ENCODE assay signal across 19 cellular contexts in genomic region chr13:42474954-42475353, GRCh38.
DNase-seq lines count a peak whose midpoint lies in the region; ATAC-seq and TF ChIP-seq lines count a peak whose summit lies in the region.
"Had no signal": no experiment of that assay in that cellular context is flagged by ENCODE, and none has a peak within 500 bp of the region (broad histone marks: within the 10 kb centered on the region; RNA-seq: fewer than 3 reads in every experiment).

No MANE protein-coding gene starts in this region.

- 79% methylated on average over 2 of the region's 5 CpGs for WGBS in mesenchymal stem cell

- H3K27me3 Mint-ChIP-seq in activated CD4-positive, alpha-beta T cell treated with anti-CD3 and anti-CD28 coated beads for 36 hours: no peaks in the 10 kb centered on the region
- H3K27me3 Mint-ChIP-seq in activated CD4-positive, alpha-beta T cell treated with anti-CD3 and anti-CD28 coated beads, Interleukin-2, amount 10 ng/mL, durations not matched to agents 7 days and 5 days: no peaks in the 10 kb centered on the region
- H3K27me3 Mint-ChIP-seq: activated naive CD8-positive, alpha-beta T cell treated with anti-CD3 and anti-CD28 coated beads, Interleukin-2, amount 10 ng/mL, durations not matched to agents 7 days and 5 days; CD4-positive, alpha-beta memory T cell; naive thymus-derived CD8-positive, alpha-beta T cell; stimulated activated memory B cell treated with anti-CD40 and anti-IgM and Interleukin-4, amounts not matched to agents 10 μg/mL and 1 μg/mL and 100 μg/mL, for 72 hours had no signal

- no peak overlapping the region for H3K4me3 Mint-ChIP-seq in activated CD4-positive, alpha-beta T cell treated with anti-CD3 and anti-CD28 coated beads for 36 hours
- no peak overlapping the region for H3K4me3 Mint-ChIP-seq in activated CD4-positive, alpha-beta T cell treated with anti-CD3 and anti-CD28 coated beads, Interleukin-2, amount 10 ng/mL, durations not matched to agents 7 days and 5 days
- H3K4me3 Mint-ChIP-seq: activated naive CD8-positive, alpha-beta T cell treated with anti-CD3 and anti-CD28 coated beads, Interleukin-2, amount 10 ng/mL, durations not matched to agents 7 days and 5 days; CD4-positive, alpha-beta memory T cell; naive thymus-derived CD8-positive, alpha-beta T cell; stimulated activated memory B cell treated with anti-CD40 and anti-IgM and Interleukin-4, amounts not matched to agents 10 μg/mL and 1 μg/mL and 100 μg/mL, for 72 hours had no signal

- H2BK5ac ChIP-seq in mesenchymal stem cell (ENCODE audit: low read depth, low read length, poor library complexity, severe bottlenecking): no peak overlapping the region

- TF ChIP-seq CTCF in brain microvascular endothelial cell (IDR thresholded peaks at IDR 0.05; ENCODE audit: low read depth, low read length, missing control alignments) (no peak), tibial artery (IDR thresholded peaks at IDR 0.05) (no peak)

- in situ Hi-C loops in brain microvascular endothelial cell (cut with HindIII; ENCODE audit: low pct_ligation_motif_present, low sequenced_read_pairs): no loop called here

- no peak overlapping the region for H2BK15ac ChIP-seq in mesenchymal stem cell (ENCODE audit: low read depth, poor library complexity, severe bottlenecking)

- H3K27ac ChIP-seq in brain microvascular endothelial cell: peak overlapping the region; percentile 96
- H3K27ac ChIP-seq in mesenchymal stem cell (ENCODE audit: low read length, poor library complexity, severe bottlenecking): no peak overlapping the region
- H3K27ac ChIP-seq in tibial artery: no peak overlapping the region
- H3K27ac ChIP-seq: HL-60, uterus had no signal

- no peak overlapping the region for H2BK120ac ChIP-seq in mesenchymal stem cell (ENCODE audit: low read depth, low read length)

- ATAC-seq in activated CD4-positive, alpha-beta T cell treated with anti-CD3 and anti-CD28 coated beads for 36 hours: peak; percentile 79
- ATAC-seq: esophagus mucosa; naive thymus-derived CD8-positive, alpha-beta T cell; stimulated activated memory B cell treated with anti-CD40 and anti-IgM and Interleukin-4, amounts not matched to agents 10 μg/mL and 1 μg/mL and 100 μg/mL, for 72 hours had no signal

- peak overlapping the region; percentile 72 for H3K27ac Mint-ChIP-seq in activated CD4-positive, alpha-beta T cell treated with anti-CD3 and anti-CD28 coated beads for 36 hours
- no peak overlapping the region for H3K27ac Mint-ChIP-seq in activated CD4-positive, alpha-beta T cell treated with anti-CD3 and anti-CD28 coated beads, Interleukin-2, amount 10 ng/mL, durations not matched to agents 7 days and 5 days
- H3K27ac Mint-ChIP-seq: activated naive CD8-positive, alpha-beta T cell treated with anti-CD3 and anti-CD28 coated beads, Interleukin-2, amount 10 ng/mL, durations not matched to agents 7 days and 5 days; CD4-positive, alpha-beta memory T cell; stimulated activated memory B cell treated with anti-CD40 and anti-IgM and Interleukin-4, amounts not matched to agents 10 μg/mL and 1 μg/mL and 100 μg/mL, for 72 hours had no signal

- POLR2A ChIA-PET in activated CD4-positive, alpha-beta T cell treated with anti-CD3 and anti-CD28 coated beads for 36 hours (lab: Charles Lee): interaction anchor here (0.8 to 0.9 kb wide), 2 partner anchors 22 to 120 kb away, joined by 3 to 4 read pairs; no protein-coding TSS in a partner anchor
- POLR2A ChIA-PET in activated CD4-positive, alpha-beta T cell treated with anti-CD3 and anti-CD28 coated beads, Interleukin-2, amount 10 ng/mL, durations not matched to agents 7 days and 5 days (lab: Charles Lee): interaction anchor here (0.6 kb wide), 1 partner anchor 71 kb away, joined by 3 read pairs; no protein-coding TSS in a partner anchor

- no peak overlapping the region for H3K14ac ChIP-seq in mesenchymal stem cell (ENCODE audit: low read length in 2 of 2)

- no peak overlapping the region for H3K23ac ChIP-seq in mesenchymal stem cell (ENCODE audit: low read length in 2 of 2)

- H3K27me3 ChIP-seq in brain microvascular endothelial cell (replicated peaks) (no peaks in the 10 kb centered on the region), mesenchymal stem cell (ENCODE audit: control insufficient read depth in 1 of 2, insufficient read depth in 1 of 2, low read length in 2 of 2) (peaks cover 0 to 8% of the 10 kb centered on the region in 2 experiments), tibial artery (no peaks in the 10 kb centered on the region)
- H3K27me3 ChIP-seq: uterus had no signal

- H3K4me3 ChIP-seq in brain microvascular endothelial cell (ENCODE audit: low read depth, low read length) (no peak overlapping the region), mesenchymal stem cell (ENCODE audit: insufficient read depth in 1 of 2, low read depth in 1 of 2, low read length in 2 of 2) (no peak overlapping the region), tibial artery (no peak overlapping the region)
- H3K4me3 ChIP-seq: uterus had no signal

- no peak overlapping the region for H3K4me2 ChIP-seq in mesenchymal stem cell (ENCODE audit: low read length, poor library complexity, severe bottlenecking)

- H4K8ac ChIP-seq in mesenchymal stem cell (ENCODE audit: low read length): no peak overlapping the region

- H2AK5ac ChIP-seq in mesenchymal stem cell (ENCODE audit: low read length, severe bottlenecking): no peak overlapping the region

- H3K4ac ChIP-seq in mesenchymal stem cell (ENCODE audit: low read depth in 1 of 2, low read length in 2 of 2): no peak overlapping the region

- H3K18ac ChIP-seq in mesenchymal stem cell (ENCODE audit: low read depth in 1 of 2, low read length in 2 of 2): peak overlapping the region in 1 of 2 experiments; percentile 11

- intact Hi-C loops in activated CD4-positive, alpha-beta T cell treated with anti-CD3 and anti-CD28 coated beads for 36 hours (cut with DNase I, micrococcal nuclease): no loop called here
- intact Hi-C loops in tibial artery (cut with DNase I; ENCODE audit: low total_unique reads): no loop called here

- H3K79me1 ChIP-seq in mesenchymal stem cell (replicated peaks; ENCODE audit: low read length, poor library complexity, severe bottlenecking): no peaks in the 10 kb centered on the region

- peaks cover 4% of the 10 kb centered on the region for H3K9me3 Mint-ChIP-seq in activated CD4-positive, alpha-beta T cell treated with anti-CD3 and anti-CD28 coated beads for 36 hours (ENCODE audit: low read depth)
- H3K9me3 Mint-ChIP-seq in activated CD4-positive, alpha-beta T cell treated with anti-CD3 and anti-CD28 coated beads, Interleukin-2, amount 10 ng/mL, durations not matched to agents 7 days and 5 days: peaks cover 3% of the 10 kb centered on the region
- H3K9me3 Mint-ChIP-seq: stimulated activated memory B cell treated with anti-CD40 and anti-IgM and Interleukin-4, amounts not matched to agents 10 μg/mL and 1 μg/mL and 100 μg/mL, for 72 hours had no signal

- H3K4me1 ChIP-seq in mesenchymal stem cell (ENCODE audit: control insufficient read depth, insufficient read depth, low read depth, low read length) (no peaks in the 10 kb centered on the region), tibial artery (no peaks in the 10 kb centered on the region)
- H3K4me1 ChIP-seq: uterus had no signal

- CTCF ChIA-PET in activated CD4-positive, alpha-beta T cell treated with anti-CD3 and anti-CD28 coated beads for 36 hours (lab: Charles Lee): interaction anchor here (0.9 kb wide), 1 partner anchor 13 kb away, joined by 3 read pairs; no protein-coding TSS in a partner anchor
- CTCF ChIA-PET in activated CD4-positive, alpha-beta T cell treated with anti-CD3 and anti-CD28 coated beads, Interleukin-2, amount 10 ng/mL, durations not matched to agents 7 days and 5 days (lab: Charles Lee): interaction anchor here (0.8 to 1.0 kb wide), 2 partner anchors 9 to 27 kb away, joined by 3 read pairs; no protein-coding TSS in a partner anchor

- H2BK12ac ChIP-seq in mesenchymal stem cell (ENCODE audit: low read length in 2 of 2): no peak overlapping the region

- no peaks in the 10 kb centered on the region for H3K36me3 ChIP-seq in brain microvascular endothelial cell (replicated peaks)
- no peaks in the 10 kb centered on the region for H3K36me3 ChIP-seq in mesenchymal stem cell (ENCODE audit: control insufficient read depth in 1 of 2, insufficient read depth in 2 of 2, low read depth in 1 of 2, low read length in 2 of 2)
- no peaks in the 10 kb centered on the region for H3K36me3 ChIP-seq in tibial artery
- H3K36me3 ChIP-seq: uterus had no signal

- peak; percentile 71 for DNase-seq in activated CD4-positive, alpha-beta T cell treated with anti-CD3 and anti-CD28 coated beads for 36 hours
- DNase-seq in activated CD4-positive, alpha-beta T cell treated with anti-CD3 and anti-CD28 coated beads, Interleukin-2, amount 10 ng/mL, durations not matched to agents 7 days and 5 days: no peak
- DNase-seq in RPMI7951 (ENCODE audit: low read depth): peak; percentile 61
- peak; percentile 99 for DNase-seq in brain microvascular endothelial cell
- DNase-seq in mesenchymal stem cell: peak; percentile 69
- DNase-seq in OCI-M2 (lab: John Stamatoyannopoulos, UW; ENCODE audit: unreplicated experiment): no peak
- no peak for DNase-seq in tibial artery
- no peak for DNase-seq in NOMO-1 treated with DMSO at 0.1 percent for 48 hours (lab: John Stamatoyannopoulos, UW; ENCODE audit: unreplicated experiment)
- DNase-seq: 8988T; activated naive CD8-positive, alpha-beta T cell treated with anti-CD3 and anti-CD28 coated beads, Interleukin-2, amount 10 ng/mL, durations not matched to agents 7 days and 5 days; Kasumi-1; naive thymus-derived CD8-positive, alpha-beta T cell; NCI-H1436 treated with DMSO at 0.1 percent for 48 hours; NCI-H446; uterus had no signal

- peaks cover 21% of the 10 kb centered on the region for H3K4me1 Mint-ChIP-seq in activated CD4-positive, alpha-beta T cell treated with anti-CD3 and anti-CD28 coated beads for 36 hours
- H3K4me1 Mint-ChIP-seq in activated CD4-positive, alpha-beta T cell treated with anti-CD3 and anti-CD28 coated beads, Interleukin-2, amount 10 ng/mL, durations not matched to agents 7 days and 5 days: peaks cover 10% of the 10 kb centered on the region

- peak overlapping the region; percentile 39 for H2AFZ ChIP-seq in mesenchymal stem cell (ENCODE audit: low read depth, low read length)

- H4K91ac ChIP-seq in mesenchymal stem cell (ENCODE audit: low read length): no peak overlapping the region

- H3K9me3 ChIP-seq in mesenchymal stem cell (ENCODE audit: control insufficient read depth, low read length): no peaks in the 10 kb centered on the region
- no peaks in the 10 kb centered on the region for H3K9me3 ChIP-seq in tibial artery
- H3K9me3 ChIP-seq: uterus had no signal

- no peak overlapping the region for H3K9ac ChIP-seq in mesenchymal stem cell (ENCODE audit: low read length)

- peaks cover 13% of the 10 kb centered on the region for H3K36me3 Mint-ChIP-seq in activated CD4-positive, alpha-beta T cell treated with anti-CD3 and anti-CD28 coated beads for 36 hours (ENCODE audit: low read depth)
- H3K36me3 Mint-ChIP-seq in activated CD4-positive, alpha-beta T cell treated with anti-CD3 and anti-CD28 coated beads, Interleukin-2, amount 10 ng/mL, durations not matched to agents 7 days and 5 days (ENCODE audit: low read depth): no peaks in the 10 kb centered on the region
- H3K36me3 Mint-ChIP-seq: CD4-positive, alpha-beta memory T cell; naive thymus-derived CD8-positive, alpha-beta T cell; stimulated activated memory B cell treated with anti-CD40 and anti-IgM and Interleukin-4, amounts not matched to agents 10 μg/mL and 1 μg/mL and 100 μg/mL, for 72 hours had no signal

Comparison
In these comparisons a context has a peak if more than half of its experiments do, and no peak if none do; other contexts are left out.
1. DNase-seq: peak in activated CD4-positive, alpha-beta T cell treated with anti-CD3 and anti-CD28 coated beads for 36 hours (single experiment), RPMI7951 (single experiment), brain microvascular endothelial cell (single experiment) and mesenchymal stem cell (single experiment); none in activated CD4-positive, alpha-beta T cell treated with anti-CD3 and anti-CD28 coated beads, Interleukin-2, amount 10 ng/mL, durations not matched to agents 7 days and 5 days (single experiment), OCI-M2 (single experiment), tibial artery (0 of 2) and NOMO-1 treated with DMSO at 0.1 percent for 48 hours (single experiment).